ENCODE assay signal across 1 cellular context in genomic region chr20:49558826-49559225, GRCh38.
TF ChIP-seq lines count a peak whose summit lies in the region.

No MANE protein-coding gene starts in this region.

TF ChIP-seq in SK-N-SH, 30 proteins besides CTCF, POLR2A, EP300 and RAD21 (continued from another document):
- TF ChIP-seq USF2 (IDR thresholded peaks at IDR 0.05; ENCODE audit: borderline replicate concordance, low read depth, low read length) (no peak), YY1 (IDR thresholded peaks at IDR 0.05; ENCODE audit: low read depth) (no peak), RCOR1 (IDR thresholded peaks at IDR 0.05; ENCODE audit: low read length) (no peak), GABPA (IDR thresholded peaks at IDR 0.05; ENCODE audit: low read depth) (no peak), EZH2phosphoT487 (IDR thresholded peaks at IDR 0.05; ENCODE audit: borderline replicate concordance, low read depth) (no peak), REST (IDR thresholded peaks at IDR 0.05; ENCODE audit: low read depth, low read length) (no peak), SMC3 (IDR thresholded peaks at IDR 0.05; ENCODE audit: low read depth, low read length) (no peak)
- TF ChIP-seq, protein P1, sequence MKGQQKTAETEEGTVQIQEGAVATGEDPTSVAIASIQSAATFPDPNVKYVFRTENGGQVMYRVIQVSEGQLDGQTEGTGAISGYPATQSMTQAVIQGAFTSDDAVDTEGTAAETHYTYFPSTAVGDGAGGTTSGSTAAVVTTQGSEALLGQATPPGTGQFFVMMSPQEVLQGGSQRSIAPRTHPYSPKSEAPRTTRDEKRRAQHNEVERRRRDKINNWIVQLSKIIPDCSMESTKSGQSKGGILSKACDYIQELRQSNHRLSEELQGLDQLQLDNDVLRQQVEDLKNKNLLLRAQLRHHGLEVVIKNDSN (IDR thresholded peaks at IDR 0.05; ENCODE audit: borderline replicate concordance, low read depth) = no peak
- TF ChIP-seq, protein P2, sequence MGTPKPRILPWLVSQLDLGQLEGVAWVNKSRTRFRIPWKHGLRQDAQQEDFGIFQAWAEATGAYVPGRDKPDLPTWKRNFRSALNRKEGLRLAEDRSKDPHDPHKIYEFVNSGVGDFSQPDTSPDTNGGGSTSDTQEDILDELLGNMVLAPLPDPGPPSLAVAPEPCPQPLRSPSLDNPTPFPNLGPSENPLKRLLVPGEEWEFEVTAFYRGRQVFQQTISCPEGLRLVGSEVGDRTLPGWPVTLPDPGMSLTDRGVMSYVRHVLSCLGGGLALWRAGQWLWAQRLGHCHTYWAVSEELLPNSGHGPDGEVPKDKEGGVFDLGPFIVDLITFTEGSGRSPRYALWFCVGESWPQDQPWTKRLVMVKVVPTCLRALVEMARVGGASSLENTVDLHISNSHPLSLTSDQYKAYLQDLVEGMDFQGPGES (IDR thresholded peaks at IDR 0.05; ENCODE audit: low read depth, low read length) = no peak
